10 cellular contexts compared by ENCODE assay signal in the genomic region with DNA sequence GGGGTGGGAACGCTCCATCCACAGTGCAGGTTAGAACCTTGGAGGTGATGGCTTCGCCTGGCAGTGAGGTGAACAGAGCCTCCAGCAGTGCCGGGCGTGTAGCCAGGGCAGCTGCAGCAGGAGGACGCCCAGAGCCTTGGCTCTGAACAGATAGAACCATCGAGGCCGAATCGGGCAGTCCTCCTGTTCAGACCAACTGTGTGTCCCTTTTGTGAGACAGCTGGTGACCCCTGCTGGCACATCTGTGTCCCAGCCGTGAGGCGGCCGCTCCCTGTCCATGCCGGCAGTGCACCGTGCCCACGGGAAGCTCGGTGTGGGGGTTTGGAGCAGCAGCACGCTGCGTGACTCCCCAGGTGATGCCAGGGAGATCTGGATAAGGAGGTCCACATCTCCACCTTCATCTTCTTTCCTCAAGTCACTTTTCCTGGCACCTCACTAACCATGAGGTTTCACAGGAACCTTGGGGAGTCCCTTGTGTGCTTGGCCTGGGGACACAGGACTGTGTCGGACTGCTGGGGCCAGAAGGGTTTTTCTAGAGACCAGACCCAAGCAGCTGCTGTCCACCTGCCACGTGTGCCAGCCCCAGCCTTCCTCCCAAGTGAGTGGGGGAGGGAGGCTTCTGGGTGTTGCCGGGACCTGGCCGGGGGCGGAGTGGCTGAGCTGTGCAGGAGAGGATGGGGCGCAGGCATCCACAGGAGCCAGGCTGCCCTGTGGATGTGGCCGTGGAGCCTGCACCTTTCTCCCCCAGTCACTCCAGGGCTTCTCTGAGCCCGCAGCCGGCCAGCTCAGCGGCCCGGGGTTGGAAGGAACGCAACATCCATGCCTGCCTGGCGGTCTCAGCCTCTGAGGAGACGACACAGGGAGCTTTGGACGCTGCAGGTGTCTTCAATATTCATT.
DNase-seq lines count a peak whose midpoint lies in the region; ATAC-seq and TF ChIP-seq lines count a peak whose summit lies in the region.
"Had no signal": no experiment of that assay in that cellular context is flagged by ENCODE, and none has a peak within 500 bp of the region (broad histone marks: within the 10 kb centered on the region; RNA-seq: fewer than 3 reads in every experiment).

No MANE protein-coding gene starts in this region.

- peaks cover 0 to 46% of the 10 kb centered on the region in 2 donors for H3K4me1 ChIP-seq in right atrium auricular region
- no peaks in the 10 kb centered on the region for H3K4me1 ChIP-seq in smooth muscle cell (ENCODE audit: low read depth)

- H3K36me3 Mint-ChIP-seq in activated T-cell treated with anti-CD3 and anti-CD28 coated beads, Interleukin-2, amount 50 U/mL, for 24 hours (ENCODE audit: low read depth): peaks cover 78% of the 10 kb centered on the region
- no peaks in the 10 kb centered on the region for H3K36me3 Mint-ChIP-seq in activated T-cell treated with anti-CD3 and anti-CD28 coated beads, Interleukin-2, amount 50 U/mL, for 72 hours (ENCODE audit: insufficient read depth in 2 of 2)

- TF ChIP-seq CTCF in right atrium auricular region (IDR thresholded peaks at IDR 0.05) (peak; percentile 14 to 54), smooth muscle cell (IDR thresholded peaks at IDR 0.05; ENCODE audit: borderline replicate concordance, insufficient read depth, poor library complexity, severe bottlenecking) (no peak)

- WGBS in smooth muscle cell (ENCODE audit: low lambda C conversion rate): 94% methylated on average over 30 of the region's 32 CpGs

- H3K4me1 Mint-ChIP-seq in activated T-cell treated with anti-CD3 and anti-CD28 coated beads, Interleukin-2, amount 50 U/mL, for 24 hours (ENCODE audit: low read depth): peaks cover 22% of the 10 kb centered on the region
- peaks cover 22% of the 10 kb centered on the region for H3K4me1 Mint-ChIP-seq in activated T-cell treated with anti-CD3 and anti-CD28 coated beads, Interleukin-2, amount 50 U/mL, for 72 hours (ENCODE audit: low read depth)

- no peak overlapping the region for H3K9ac ChIP-seq in smooth muscle cell (ENCODE audit: low read depth)

- H3K9me3 Mint-ChIP-seq in activated T-cell treated with anti-CD3 and anti-CD28 coated beads, Interleukin-2, amount 50 U/mL, for 24 hours: no peaks in the 10 kb centered on the region
- no peaks in the 10 kb centered on the region for H3K9me3 Mint-ChIP-seq in activated T-cell treated with anti-CD3 and anti-CD28 coated beads, Interleukin-2, amount 50 U/mL, for 72 hours

- H3K9me3 ChIP-seq in right atrium auricular region (no peaks in the 10 kb centered on the region), smooth muscle cell (replicated peaks; ENCODE audit: low read depth) (no peaks in the 10 kb centered on the region)
- H3K9me3 ChIP-seq: left lung had no signal

- H3K36me3 ChIP-seq in right atrium auricular region: peaks cover 37% of the 10 kb centered on the region
- peaks cover 3% of the 10 kb centered on the region for H3K36me3 ChIP-seq in smooth muscle cell (ENCODE audit: low read depth)

- ATAC-seq in activated T-cell treated with anti-CD3 and anti-CD28 coated beads, Interleukin-2, amount 50 U/mL, for 72 hours (replicated peaks in 1 of 2): no peak
- ATAC-seq in HG02610 (IDR thresholded peaks at IDR 0.05; ENCODE audit: unreplicated experiment) (no peak), GM21447 (IDR thresholded peaks at IDR 0.05; ENCODE audit: unreplicated experiment) (no peak)

- H3K4me2 ChIP-seq in smooth muscle cell: no peak overlapping the region

- H4K20me1 ChIP-seq in smooth muscle cell (ENCODE audit: low read depth): peaks cover 43% of the 10 kb centered on the region

- H3K27ac Mint-ChIP-seq in activated T-cell treated with anti-CD3 and anti-CD28 coated beads, Interleukin-2, amount 50 U/mL, for 24 hours: peak overlapping the region; percentile 14
- no peak overlapping the region for H3K27ac Mint-ChIP-seq in activated T-cell treated with anti-CD3 and anti-CD28 coated beads, Interleukin-2, amount 50 U/mL, for 72 hours

- H3F3A ChIP-seq in smooth muscle cell (ENCODE audit: low read depth): peaks cover 5% of the 10 kb centered on the region

- H3K27ac ChIP-seq in right atrium auricular region: peak overlapping the region; percentile 69 to 92
- H3K27ac ChIP-seq in smooth muscle cell (ENCODE audit: low read depth): peak overlapping the region; percentile 47
- H3K27ac ChIP-seq: left lung had no signal

- no peak overlapping the region for H3K4me3 Mint-ChIP-seq in activated T-cell treated with anti-CD3 and anti-CD28 coated beads, Interleukin-2, amount 50 U/mL, for 24 hours
- H3K4me3 Mint-ChIP-seq in activated T-cell treated with anti-CD3 and anti-CD28 coated beads, Interleukin-2, amount 50 U/mL, for 72 hours: no peak overlapping the region

- H2AFZ ChIP-seq in smooth muscle cell (ENCODE audit: low read depth): no peak overlapping the region

- DNase-seq in activated T-cell treated with anti-CD3 and anti-CD28 coated beads, Interleukin-2, amount 50 U/mL, for 24 hours: no peak
- no peak for DNase-seq in activated T-cell treated with anti-CD3 and anti-CD28 coated beads, Interleukin-2, amount 50 U/mL, for 72 hours
- DNase-seq in UCSD-AML1 (lab: John Stamatoyannopoulos, UW; ENCODE audit: unreplicated experiment) (peak; percentile 20), right atrium auricular region (ENCODE audit: low spot score) (no peak), smooth muscle cell (lab: John Stamatoyannopoulos, UW; ENCODE audit: unreplicated experiment) (no peak), NCI-H2196 (lab: John Stamatoyannopoulos, UW; ENCODE audit: unreplicated experiment) (no peak)
- DNase-seq: NCI-H146 had no signal

- H3K27me3 Mint-ChIP-seq in activated T-cell treated with anti-CD3 and anti-CD28 coated beads, Interleukin-2, amount 50 U/mL, for 24 hours: no peaks in the 10 kb centered on the region
- H3K27me3 Mint-ChIP-seq in activated T-cell treated with anti-CD3 and anti-CD28 coated beads, Interleukin-2, amount 50 U/mL, for 72 hours (ENCODE audit: low read depth): no peaks in the 10 kb centered on the region

- H3K4me3 ChIP-seq in right atrium auricular region (no peak overlapping the region), smooth muscle cell (no peak overlapping the region)
- H3K4me3 ChIP-seq: left lung had no signal

- no peaks in the 10 kb centered on the region for H3K79me2 ChIP-seq in smooth muscle cell (ENCODE audit: low read depth)

- H3K27me3 ChIP-seq in right atrium auricular region (no peaks in the 10 kb centered on the region), smooth muscle cell (ENCODE audit: low read depth) (no peaks in the 10 kb centered on the region)
- H3K27me3 ChIP-seq: left lung had no signal
